In the genomic region with DNA sequence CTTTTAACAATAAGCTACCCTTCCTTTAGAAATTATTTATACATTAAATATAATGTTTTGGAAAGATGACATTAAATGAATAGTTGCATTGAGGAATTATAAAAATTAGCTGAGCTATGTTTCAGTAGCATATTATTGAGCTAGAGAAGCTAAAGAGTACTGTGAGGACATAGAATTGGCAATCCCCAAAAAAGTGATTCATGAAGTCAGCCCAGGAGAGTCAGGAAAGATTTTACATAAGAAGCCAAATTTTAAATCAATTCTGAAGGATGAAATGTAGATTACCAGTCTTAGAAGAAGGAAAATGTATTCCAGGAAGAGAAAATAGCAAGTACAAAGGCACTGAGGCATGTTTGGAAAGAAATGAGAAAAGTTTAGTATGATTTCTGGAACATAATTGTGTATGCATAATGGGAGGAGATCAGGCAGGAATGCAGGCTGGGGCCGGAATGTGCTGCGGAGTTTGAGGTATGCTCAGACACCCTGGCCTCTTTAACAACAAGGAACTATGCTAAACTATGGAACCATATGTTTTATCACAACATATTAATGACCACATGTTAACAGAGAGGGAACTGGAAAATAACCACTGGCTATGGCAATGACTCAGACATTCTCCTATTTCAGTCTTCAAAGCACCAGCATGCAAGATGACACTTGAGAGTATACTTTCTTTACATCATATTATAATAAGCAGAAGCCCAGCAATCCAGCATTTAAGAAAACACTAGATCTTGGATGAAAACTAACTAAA, we compare ENCODE assay signal across 11 cellular contexts.
DNase-seq lines count a peak whose midpoint lies in the region; ATAC-seq lines count a peak whose summit lies in the region.
"Had no signal": no experiment of that assay in that cellular context is flagged by ENCODE, and none has a peak within 500 bp of the region (broad histone marks: within the 10 kb centered on the region; RNA-seq: fewer than 3 reads in every experiment).

No MANE protein-coding gene starts in this region.

- DNase-seq in HS-27A (ENCODE audit: low read depth) (peak; percentile 87), dedifferentiated amniotic fluid mesenchymal stem cell (ENCODE audit: extremely low spot score) (peak; percentile 86), skeletal muscle cell (ENCODE audit: low read depth) (peak; percentile 84), G401 (ENCODE audit: low spot score) (no peak)
- DNase-seq: activated CD4-positive, alpha-beta T cell treated with anti-CD3 and anti-CD28 coated beads, Interleukin-2, amount 50 U/mL, for 1 hour; anterior cingulate cortex; GF-D8 had no signal

- H3K4me3 ChIP-seq in skeletal muscle cell (ENCODE audit: low read depth, low read length), result no peak overlapping the region

- ATAC-seq in GM18873 (IDR thresholded peaks at IDR 0.05; ENCODE audit: low FRiP score, unreplicated experiment) (peak; percentile 50), GM18519 (IDR thresholded peaks at IDR 0.05; ENCODE audit: low FRiP score, unreplicated experiment) (no peak), HG03025 (IDR thresholded peaks at IDR 0.05; ENCODE audit: low FRiP score, unreplicated experiment) (no peak), HG03108 (IDR thresholded peaks at IDR 0.05; ENCODE audit: unreplicated experiment) (no peak)

- in situ Hi-C loops in G401 (cut with HindIII; ENCODE audit: low sequenced_read_pairs), result no loop called here
